Comparison of ENCODE assay signal across 15 cellular contexts in the genomic region with DNA sequence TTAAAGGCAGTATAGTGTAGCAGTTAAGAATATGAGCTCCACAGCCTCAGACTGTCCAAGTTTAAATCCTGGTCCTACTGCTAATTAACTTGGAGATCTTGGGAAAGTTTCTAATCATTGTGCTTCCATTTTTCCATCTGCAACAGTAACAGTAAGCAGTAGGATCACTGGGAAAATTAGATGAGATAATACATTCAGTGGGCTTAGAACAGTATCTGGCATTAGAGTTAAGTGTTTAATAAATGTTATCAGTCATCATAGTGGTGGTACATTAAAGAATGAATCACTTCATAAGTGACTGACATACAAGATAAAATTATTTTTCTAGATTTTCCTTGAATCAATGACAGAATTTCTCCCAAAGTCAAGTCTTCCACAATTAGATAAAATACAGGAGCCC. TPM values are rescaled to one million over a fixed set of nuclear protein-coding genes. Genes with fewer than 3 reads are reported as not detected.
A peak's percentile ranks its signal among the peaks of the same experiment; 100 is the strongest.
DNase-seq lines count a peak whose midpoint lies in the region; ATAC-seq, FAIRE-seq and TF ChIP-seq lines count a peak whose summit lies in the region.
"Had no signal": no experiment of that assay in that cellular context is flagged by ENCODE, and none has a peak within 500 bp of the region (broad histone marks: within the 10 kb centered on the region; RNA-seq: fewer than 3 reads in every experiment).

No MANE protein-coding gene starts in this region.

- H3F3A ChIP-seq in GM23338 (replicated peaks; ENCODE audit: low read depth), result no peaks in the 10 kb centered on the region

- TF ChIP-seq POLR2A in breast epithelium (IDR thresholded peaks at IDR 0.05), result no peak
- no peak for TF ChIP-seq POLR2A in esophagus squamous epithelium (IDR thresholded peaks at IDR 0.05)

- no peaks in the 10 kb centered on the region for H3K36me3 ChIP-seq in GM23338 (ENCODE audit: insufficient read depth)
- no peaks in the 10 kb centered on the region for H3K36me3 ChIP-seq in breast epithelium
- H3K36me3 ChIP-seq in esophagus squamous epithelium, result no peaks in the 10 kb centered on the region

- H2AFZ ChIP-seq in GM23338, result no peak overlapping the region

- H3K4me1 Mint-ChIP-seq in GM23338, result peaks cover 63% of the 10 kb centered on the region
- peaks cover 64% of the 10 kb centered on the region for H3K4me1 Mint-ChIP-seq in neural crest cell
- H3K4me1 Mint-ChIP-seq in activated T-helper 17 cell treated with anti-CD3 and anti-CD28 coated beads, Interleukin-2, amount 50 U/mL, for 72 hours, result no peaks in the 10 kb centered on the region
- no peaks in the 10 kb centered on the region for H3K4me1 Mint-ChIP-seq in stimulated activated effector memory CD8-positive, alpha-beta T cell treated with anti-CD3 and anti-CD28 coated beads, Interleukin-12 subunit alpha, Interleukin-12 subunit beta, amount 100 ng/mL, for 72 hours

- H3K4me3 ChIP-seq in GM23338 (no peak overlapping the region), breast epithelium (no peak overlapping the region), esophagus squamous epithelium (no peak overlapping the region), right cardiac atrium (ENCODE audit: low read length) (no peak overlapping the region)

- FAIRE-seq in GM19239 (lab: Jason Lieb, UNC), result no peak

- no peaks in the 10 kb centered on the region for H4K20me1 ChIP-seq in GM23338 (replicated peaks; ENCODE audit: insufficient read depth)

- H3K9me3 ChIP-seq in breast epithelium, result no peaks in the 10 kb centered on the region
- H3K9me3 ChIP-seq in esophagus squamous epithelium, result no peaks in the 10 kb centered on the region
- no peaks in the 10 kb centered on the region for H3K9me3 ChIP-seq in right cardiac atrium (ENCODE audit: control insufficient read depth, low read length)

- H3K9me2 ChIP-seq in GM23338 (ENCODE audit: insufficient read depth), result no peaks in the 10 kb centered on the region

- H3K9me3 Mint-ChIP-seq in GM23338 (no peaks in the 10 kb centered on the region), neural crest cell (no peaks in the 10 kb centered on the region)
- no peaks in the 10 kb centered on the region for H3K9me3 Mint-ChIP-seq in activated T-helper 17 cell treated with anti-CD3 and anti-CD28 coated beads, Interleukin-2, amount 50 U/mL, for 72 hours
- no peaks in the 10 kb centered on the region for H3K9me3 Mint-ChIP-seq in stimulated activated effector memory CD8-positive, alpha-beta T cell treated with anti-CD3 and anti-CD28 coated beads, Interleukin-12 subunit alpha, Interleukin-12 subunit beta, amount 100 ng/mL, for 72 hours
- H3K9me3 Mint-ChIP-seq: IgD-negative memory B cell had no signal

- H3K27me3 Mint-ChIP-seq in GM23338 (ENCODE audit: insufficient read depth, low read depth, poor library complexity), result peaks cover 4% of the 10 kb centered on the region
- no peaks in the 10 kb centered on the region for H3K27me3 Mint-ChIP-seq in neural crest cell (ENCODE audit: low read depth)
- peaks cover 8% of the 10 kb centered on the region for H3K27me3 Mint-ChIP-seq in activated T-helper 17 cell treated with anti-CD3 and anti-CD28 coated beads, Interleukin-2, amount 50 U/mL, for 72 hours

- TF ChIP-seq CTCF in GM23338 (conservative IDR thresholded peaks at IDR 0.05; ENCODE audit: low read depth in 2 of 2) (no peak), breast epithelium (IDR thresholded peaks at IDR 0.05) (no peak), esophagus squamous epithelium (IDR thresholded peaks at IDR 0.05) (no peak), neural crest cell (conservative IDR thresholded peaks at IDR 0.05) (no peak)

- peaks cover 21% of the 10 kb centered on the region for H3K36me3 Mint-ChIP-seq in GM23338 (ENCODE audit: low read depth)
- peaks cover 12% of the 10 kb centered on the region for H3K36me3 Mint-ChIP-seq in neural crest cell (ENCODE audit: low read depth)
- no peaks in the 10 kb centered on the region for H3K36me3 Mint-ChIP-seq in activated T-helper 17 cell treated with anti-CD3 and anti-CD28 coated beads, Interleukin-2, amount 50 U/mL, for 72 hours (ENCODE audit: low read depth)
- H3K36me3 Mint-ChIP-seq in stimulated activated effector memory CD8-positive, alpha-beta T cell treated with anti-CD3 and anti-CD28 coated beads, Interleukin-12 subunit alpha, Interleukin-12 subunit beta, amount 100 ng/mL, for 72 hours, result no peaks in the 10 kb centered on the region
- H3K36me3 Mint-ChIP-seq: IgD-negative memory B cell had no signal

- no peak overlapping the region for H3K27ac Mint-ChIP-seq in GM23338
- H3K27ac Mint-ChIP-seq in neural crest cell (ENCODE audit: unreplicated experiment), result no peak overlapping the region
- no peak overlapping the region for H3K27ac Mint-ChIP-seq in activated T-helper 17 cell treated with anti-CD3 and anti-CD28 coated beads, Interleukin-2, amount 50 U/mL, for 72 hours
- no peak overlapping the region for H3K27ac Mint-ChIP-seq in stimulated activated effector memory CD8-positive, alpha-beta T cell treated with anti-CD3 and anti-CD28 coated beads, Interleukin-12 subunit alpha, Interleukin-12 subunit beta, amount 100 ng/mL, for 72 hours
- H3K27ac Mint-ChIP-seq: IgD-negative memory B cell had no signal

- intact Hi-C loops in breast epithelium (cut with DNase I; ENCODE audit: low total_unique reads), result no loop called here
- intact Hi-C loops in esophagus squamous epithelium (cut with DNase I), result no loop called here
- intact Hi-C loops in right cardiac atrium (cut with DNase I), result no loop called here

- H3K4me2 ChIP-seq in GM23338, result no peak overlapping the region

- H3K79me2 ChIP-seq in GM23338 (replicated peaks; ENCODE audit: insufficient read depth), result peaks cover 23% of the 10 kb centered on the region

- H3K4me1 ChIP-seq in GM23338 (ENCODE audit: insufficient read depth) (peaks cover 52% of the 10 kb centered on the region), breast epithelium (peaks cover 0 to 4% of the 10 kb centered on the region in 2 donors), esophagus squamous epithelium (peaks cover 6 to 60% (median 8%) of the 10 kb centered on the region in 3 donors), right cardiac atrium (ENCODE audit: control insufficient read depth, insufficient read depth, low read length) (peaks cover 2% of the 10 kb centered on the region)

- H3K27me3 ChIP-seq in GM23338 (ENCODE audit: insufficient read depth) (no peaks in the 10 kb centered on the region), breast epithelium (no peaks in the 10 kb centered on the region), esophagus squamous epithelium (no peaks in the 10 kb centered on the region), right cardiac atrium (ENCODE audit: control insufficient read depth, insufficient read depth) (no peaks in the 10 kb centered on the region)

- H3K27ac ChIP-seq in GM23338 (ENCODE audit: low read depth) (0 out of 2 replicates have a peak overlapping the region, but pooled peaks have one; percentile 15), breast epithelium (peak overlapping the region; percentile 82 to 83), esophagus squamous epithelium (peak overlapping the region; percentile 4 to 58 (median 30)), right cardiac atrium (ENCODE audit: low read length) (no peak overlapping the region)

- DNase-seq in GM23338 (ENCODE audit: low spot score), result no peak
- no peak for DNase-seq in breast epithelium (ENCODE audit: low spot score in 2 of 2)
- DNase-seq in esophagus squamous epithelium (lab: John Stamatoyannopoulos, UW), result no peak
- DNase-seq in neural crest cell (ENCODE audit: low read depth, low spot score), result no peak
- DNase-seq in right cardiac atrium, result no peak
- no peak for DNase-seq in GM19239 (ENCODE audit: insufficient read length, low spot score)
- no peak for DNase-seq in stimulated activated effector memory CD8-positive, alpha-beta T cell treated with anti-CD3 and anti-CD28 coated beads, Interleukin-12 subunit alpha, Interleukin-12 subunit beta, amount 100 ng/mL, for 72 hours (ENCODE audit: low spot score in 2 of 2)
- DNase-seq: EL, H7, NCI-H187 treated with DMSO at 0.1 percent for 48 hours, NCI-H526 treated with DMSO at 0.1 percent for 48 hours, OCI-M1, SIG-M5 had no signal

- H3K4me3 Mint-ChIP-seq in GM23338 (no peak overlapping the region), neural crest cell (peak overlapping the region; percentile 21)
- H3K4me3 Mint-ChIP-seq in activated T-helper 17 cell treated with anti-CD3 and anti-CD28 coated beads, Interleukin-2, amount 50 U/mL, for 72 hours, result no peak overlapping the region
- H3K4me3 Mint-ChIP-seq in stimulated activated effector memory CD8-positive, alpha-beta T cell treated with anti-CD3 and anti-CD28 coated beads, Interleukin-12 subunit alpha, Interleukin-12 subunit beta, amount 100 ng/mL, for 72 hours, result no peak overlapping the region
- H3K4me3 Mint-ChIP-seq: IgD-negative memory B cell had no signal

- ATAC-seq in GM23338, result no peak
- no peak for ATAC-seq in activated T-helper 17 cell treated with anti-CD3 and anti-CD28 coated beads, Interleukin-2, amount 50 U/mL, for 72 hours (replicated peaks)
- no peak for ATAC-seq in right cardiac atrium
- no peak for ATAC-seq in stimulated activated effector memory CD8-positive, alpha-beta T cell treated with anti-CD3 and anti-CD28 coated beads, Interleukin-12 subunit alpha, Interleukin-12 subunit beta, amount 100 ng/mL, for 72 hours

RNA-seq across cellular contexts. Expression of a gene that starts 5.0 kb away (rescaled TPM):
- 21.2 and 24.5 TPM in 2 replicates for total RNA-seq in GM23338 (2014; rRNA removed; shearing (Covaris generic))
- polyA plus RNA-seq in GM23338 (2016; fragmentation: Nextera tagmentation; extraction: Ambion mirVana) (10.5 and 11.2 TPM in 2 replicates), right cardiac atrium (10.5 TPM)
- total RNA-seq in breast epithelium (10 to 100 TPM; 15.4 to 17.4 (median 16.5) TPM), esophagus squamous epithelium (10 to 100 TPM; 13.1 to 58.2 (median 32.0) TPM), neural crest cell (54.7 and 56.6 TPM in 2 replicates), right cardiac atrium (10 to 100 TPM; 35.4 to 46.5 (median 38.8) TPM)
- total RNA-seq in activated T-helper 17 cell treated with anti-CD3 and anti-CD28 coated beads, Interleukin-2, amount 50 U/mL, for 72 hours, result 1 to 10 TPM in 1 of 2 donors, under 1 TPM in 1; 0.82 to 1.1 TPM
- polyA plus RNA-seq: IgD-negative memory B cell had no signal

Comparison
In these comparisons a context has a peak if more than half of its experiments do, and no peak if none do; other contexts are left out.
1. RNA of a gene that starts 5.0 kb away (total RNA-seq): 54.7 to 56.6 TPM in neural crest cell, 35.4 to 46.5 TPM in right cardiac atrium, 13.1 to 58.2 TPM in esophagus squamous epithelium, 21.2 to 24.5 TPM in GM23338 and 15.4 to 17.4 TPM in breast epithelium; 0.82 to 1.1 TPM in activated T-helper 17 cell treated with anti-CD3 and anti-CD28 coated beads, Interleukin-2, amount 50 U/mL, for 72 hours; every median in the first group is over 4 times any median in the second.